Comparison of ENCODE assay signal across 8 cellular contexts in genomic region chr5:90991201-90991600, GRCh38.
"Had no signal": no experiment of that assay in that cellular context is flagged by ENCODE, and none has a peak within 500 bp of the region (broad histone marks: within the 10 kb centered on the region; RNA-seq: fewer than 3 reads in every experiment).

No MANE protein-coding gene starts in this region.

- H3K4me1 ChIP-seq: HAP-1 had no signal

- H3K9me3 Mint-ChIP-seq: HFFc6 had no signal

- FAIRE-seq: HTR-8/SVneo had no signal

- H3K4me2 ChIP-seq: GM23338 had no signal

- H3K27ac Mint-ChIP-seq: GM23338, HFFc6, IgD-negative memory B cell had no signal

- H2AFZ ChIP-seq: GM23338 had no signal

- H3K4me3 ChIP-seq: GM23338, HAP-1 had no signal

- ATAC-seq: HCT116 had no signal

- H3K4me1 Mint-ChIP-seq: IgD-negative memory B cell had no signal

- H3K36me3 ChIP-seq: HAP-1 had no signal

- DNase-seq: H7, HFFc6, KG1 had no signal

- H3K9me3 ChIP-seq: HAP-1 had no signal

- H3K4me3 Mint-ChIP-seq: GM23338, HFFc6, IgD-negative memory B cell had no signal

- H3K27me3 Mint-ChIP-seq: IgD-negative memory B cell had no signal
